Comparison of ENCODE assay signal across 9 cellular contexts in genomic region chr17:47279062-47279801, GRCh38. TPM values are rescaled to one million over a fixed set of nuclear protein-coding genes. Genes with fewer than 3 reads are reported as not detected.
A peak's percentile ranks its signal among the peaks of the same experiment; 100 is the strongest.
DNase-seq lines count a peak whose midpoint lies in the region; ATAC-seq, FAIRE-seq and TF ChIP-seq lines count a peak whose summit lies in the region.
"Had no signal": no experiment of that assay in that cellular context is flagged by ENCODE, and none has a peak within 500 bp of the region (broad histone marks: within the 10 kb centered on the region; RNA-seq: fewer than 3 reads in every experiment).

No MANE protein-coding gene starts in this region.

- no peak for TF ChIP-seq CTCF in right atrium auricular region (IDR thresholded peaks at IDR 0.05)

- H3K36me3 ChIP-seq in right atrium auricular region = peaks cover 5% of the 10 kb centered on the region
- H3K36me3 ChIP-seq in small intestine (ENCODE audit: control insufficient read depth in 2 of 2, insufficient read depth in 2 of 2, low read length in 2 of 2) = no peaks in the 10 kb centered on the region

- intact Hi-C loops in activated T-helper 1 cell treated with anti-CD3 and anti-CD28 coated beads, Interleukin-12 subunit alpha, Interleukin-12 subunit beta, Interleukin-2, Interleukin-4 antibody, amounts not matched to agents 30 ng/mL and 10 ng/mL and 1 ng/mL, durations not matched to agents 14 hours and 24 hours and 36 hours (cut with micrococcal nuclease) = no loop called here

- peaks cover 7% of the 10 kb centered on the region for H3K4me1 Mint-ChIP-seq in activated T-helper 1 cell treated with anti-CD3 and anti-CD28 coated beads, Interleukin-12 subunit alpha, Interleukin-12 subunit beta, Interleukin-2, Interleukin-4 antibody, amounts not matched to agents 30 ng/mL and 10 ng/mL and 1 ng/mL, durations not matched to agents 14 hours and 24 hours and 36 hours (ENCODE audit: low read depth)

- DNase-seq in NCI-H2196 (lab: John Stamatoyannopoulos, UW; ENCODE audit: unreplicated experiment) (peak; percentile 22), NCI-H2196 treated with DMSO at 0.1 percent for 48 hours (lab: John Stamatoyannopoulos, UW; ENCODE audit: unreplicated experiment) (no peak), right atrium auricular region (ENCODE audit: low spot score) (peak; percentile 86), small intestine (peak; percentile 14), HUDEP-2 (lab: John Stamatoyannopoulos, UW; ENCODE audit: unreplicated experiment in 76 of 76) (no peak)
- no peak for DNase-seq in activated T-helper 1 cell treated with anti-CD3 and anti-CD28 coated beads, Interleukin-12 subunit alpha, Interleukin-12 subunit beta, Interleukin-2, Interleukin-4 antibody, amounts not matched to agents 30 ng/mL and 10 ng/mL and 1 ng/mL, durations not matched to agents 14 hours and 24 hours and 36 hours (ENCODE audit: low spot score)
- DNase-seq in activated CD8-positive, alpha-beta memory T cell treated with anti-CD3 and anti-CD28 coated beads for 24 hours = no peak

- FAIRE-seq in small intestine (lab: Jason Lieb, UNC) = no peak

- ATAC-seq in HG03378 (IDR thresholded peaks at IDR 0.05; ENCODE audit: unreplicated experiment) = peak; percentile 59

- no peaks in the 10 kb centered on the region for H3K9me3 ChIP-seq in right atrium auricular region
- no peaks in the 10 kb centered on the region for H3K9me3 ChIP-seq in small intestine (ENCODE audit: control insufficient read depth, low read depth)

- H3K4me3 Mint-ChIP-seq in activated T-helper 1 cell treated with anti-CD3 and anti-CD28 coated beads, Interleukin-12 subunit alpha, Interleukin-12 subunit beta, Interleukin-2, Interleukin-4 antibody, amounts not matched to agents 30 ng/mL and 10 ng/mL and 1 ng/mL, durations not matched to agents 14 hours and 24 hours and 36 hours = no peak overlapping the region

- peak overlapping the region; percentile 78 to 92 for H3K27ac ChIP-seq in right atrium auricular region
- peak overlapping the region in 1 of 2 donors; percentile 94 for H3K27ac ChIP-seq in small intestine (ENCODE audit: low read depth in 1 of 2, low read length in 1 of 2)
- H3K27ac ChIP-seq: 22Rv1 had no signal

- H3K4me1 ChIP-seq in right atrium auricular region (peaks cover 0 to 67% of the 10 kb centered on the region in 2 donors), small intestine (ENCODE audit: control insufficient read depth in 2 of 2, insufficient read depth in 1 of 2, low read depth in 1 of 2, low read length in 1 of 2) (peaks cover 0 to 25% of the 10 kb centered on the region in 2 donors)

- H3K27me3 Mint-ChIP-seq in activated T-helper 1 cell treated with anti-CD3 and anti-CD28 coated beads, Interleukin-12 subunit alpha, Interleukin-12 subunit beta, Interleukin-2, Interleukin-4 antibody, amounts not matched to agents 30 ng/mL and 10 ng/mL and 1 ng/mL, durations not matched to agents 14 hours and 24 hours and 36 hours (ENCODE audit: insufficient read depth) = peaks cover 24% of the 10 kb centered on the region

- peak overlapping the region; percentile 32 for H3K27ac Mint-ChIP-seq in activated T-helper 1 cell treated with anti-CD3 and anti-CD28 coated beads, Interleukin-12 subunit alpha, Interleukin-12 subunit beta, Interleukin-2, Interleukin-4 antibody, amounts not matched to agents 30 ng/mL and 10 ng/mL and 1 ng/mL, durations not matched to agents 14 hours and 24 hours and 36 hours

- WGBS in small intestine, 3 donors = 46 to 85% (median 82%) methylated on average over 10 of the region's 10 CpGs

- no peaks in the 10 kb centered on the region for H3K9me3 Mint-ChIP-seq in activated T-helper 1 cell treated with anti-CD3 and anti-CD28 coated beads, Interleukin-12 subunit alpha, Interleukin-12 subunit beta, Interleukin-2, Interleukin-4 antibody, amounts not matched to agents 30 ng/mL and 10 ng/mL and 1 ng/mL, durations not matched to agents 14 hours and 24 hours and 36 hours

- H3K4me3 ChIP-seq in right atrium auricular region (no peak overlapping the region), small intestine (ENCODE audit: low read depth in 1 of 2, low read length in 2 of 2) (no peak overlapping the region)

- H3K27me3 ChIP-seq in right atrium auricular region (no peaks in the 10 kb centered on the region), small intestine (ENCODE audit: control insufficient read depth in 2 of 2, insufficient read depth in 2 of 2, low read length in 2 of 2) (no peaks in the 10 kb centered on the region)

- H3K36me3 Mint-ChIP-seq in activated T-helper 1 cell treated with anti-CD3 and anti-CD28 coated beads, Interleukin-12 subunit alpha, Interleukin-12 subunit beta, Interleukin-2, Interleukin-4 antibody, amounts not matched to agents 30 ng/mL and 10 ng/mL and 1 ng/mL, durations not matched to agents 14 hours and 24 hours and 36 hours (ENCODE audit: low read depth) = no peaks in the 10 kb centered on the region

RNA-seq across cellular contexts. Expression of gene ITGB3, which starts 25.6 kb away (rescaled TPM):
- not detected in 2 replicates for total RNA-seq in activated T-helper 1 cell treated with anti-CD3 and anti-CD28 coated beads, Interleukin-12 subunit alpha, Interleukin-12 subunit beta, Interleukin-2, Interleukin-4 antibody, amounts not matched to agents 30 ng/mL and 10 ng/mL and 1 ng/mL, durations not matched to agents 14 hours and 24 hours and 36 hours
- total RNA-seq in right atrium auricular region = 10 to 100 TPM in 1 of 2 donors, 1 to 10 TPM in 1; 3.0 to 13.6 TPM
- 1 to 10 TPM in 1 of 3 donors, under 1 TPM in 2; 0.54 to 4.8 (median 0.67) TPM for polyA plus RNA-seq in small intestine

RNA-seq across cellular contexts. Expression of gene EFCAB13, which starts 44.5 kb away (rescaled TPM):
- total RNA-seq in activated T-helper 1 cell treated with anti-CD3 and anti-CD28 coated beads, Interleukin-12 subunit alpha, Interleukin-12 subunit beta, Interleukin-2, Interleukin-4 antibody, amounts not matched to agents 30 ng/mL and 10 ng/mL and 1 ng/mL, durations not matched to agents 14 hours and 24 hours and 36 hours = 2.4 and 2.8 TPM in 2 replicates
- 10 to 100 TPM in 1 of 2 donors, 1 to 10 TPM in 1; 2.8 to 10.1 TPM for total RNA-seq in right atrium auricular region
- 1 to 10 TPM in 1 of 3 donors, under 1 TPM in 2; 0.54 to 1.1 (median 0.67) TPM for polyA plus RNA-seq in small intestine

Comparison
In these comparisons a context has a peak if more than half of its experiments do, and no peak if none do; other contexts are left out.
1. DNase-seq: peak in NCI-H2196 (single experiment), right atrium auricular region (single experiment) and small intestine (single experiment); none in NCI-H2196 treated with DMSO at 0.1 percent for 48 hours (single experiment), activated T-helper 1 cell treated with anti-CD3 and anti-CD28 coated beads, Interleukin-12 subunit alpha, Interleukin-12 subunit beta, Interleukin-2, Interleukin-4 antibody, amounts not matched to agents 30 ng/mL and 10 ng/mL and 1 ng/mL, durations not matched to agents 14 hours and 24 hours and 36 hours (single experiment), HUDEP-2 (0 of 76) and activated CD8-positive, alpha-beta memory T cell treated with anti-CD3 and anti-CD28 coated beads for 24 hours (single experiment).